1 cellular context compared by ENCODE assay signal in genomic region chrX:78105944-78106650, GRCh38.
A peak's percentile ranks its signal among the peaks of the same experiment; 100 is the strongest.
TF ChIP-seq lines count a peak whose summit lies in the region.

No MANE protein-coding gene starts in this region.

TF ChIP-seq in GM12878, 131 proteins besides CTCF, POLR2A, EP300 and RAD21 (continued from another document):
- TF ChIP-seq ZBTB40 (IDR thresholded peaks at IDR 0.05; ENCODE audit: borderline replicate concordance) (peak; percentile 69), MLLT1 (IDR thresholded peaks at IDR 0.05) (0 out of 2 replicates have a peak, but pooled peaks have one; percentile 65), IKZF2 (IDR thresholded peaks at IDR 0.05) (no peak), SREBF1 (IDR thresholded peaks at IDR 0.05; ENCODE audit: low read length) (no peak)
